In genomic region chr11:65960824-65961266, GRCh38 we compare ENCODE assay signal across 1 cellular context.
TF ChIP-seq lines count a peak whose summit lies in the region.

No MANE protein-coding gene starts in this region.

TF ChIP-seq in HCT116, 20 proteins besides CTCF, POLR2A, EP300 and RAD21 (continued from another document):
- TF ChIP-seq ZBTB33 (IDR thresholded peaks at IDR 0.05; ENCODE audit: extremely low read depth, insufficient replicate concordance, low read length) (no peak), SP1 (IDR thresholded peaks at IDR 0.05; ENCODE audit: low read depth) (no peak), REST (IDR thresholded peaks at IDR 0.05; ENCODE audit: low read depth) (no peak), YY1 (IDR thresholded peaks at IDR 0.05; ENCODE audit: extremely low read depth, insufficient replicate concordance, low read depth, low read length) (no peak), ZFX (IDR thresholded peaks at IDR 0.05) (no peak)
